In genomic region chr9:111349766-111350165, GRCh38 we compare ENCODE assay signal across 1 cellular context.
A peak's percentile ranks its signal among the peaks of the same experiment; 100 is the strongest.
TF ChIP-seq lines count a peak whose summit lies in the region.

No MANE protein-coding gene starts in this region.

TF ChIP-seq in HepG2, 621 proteins besides CTCF, POLR2A, EP300 and RAD21 (continued from another document and continues in another):
- TF ChIP-seq, protein P1, sequence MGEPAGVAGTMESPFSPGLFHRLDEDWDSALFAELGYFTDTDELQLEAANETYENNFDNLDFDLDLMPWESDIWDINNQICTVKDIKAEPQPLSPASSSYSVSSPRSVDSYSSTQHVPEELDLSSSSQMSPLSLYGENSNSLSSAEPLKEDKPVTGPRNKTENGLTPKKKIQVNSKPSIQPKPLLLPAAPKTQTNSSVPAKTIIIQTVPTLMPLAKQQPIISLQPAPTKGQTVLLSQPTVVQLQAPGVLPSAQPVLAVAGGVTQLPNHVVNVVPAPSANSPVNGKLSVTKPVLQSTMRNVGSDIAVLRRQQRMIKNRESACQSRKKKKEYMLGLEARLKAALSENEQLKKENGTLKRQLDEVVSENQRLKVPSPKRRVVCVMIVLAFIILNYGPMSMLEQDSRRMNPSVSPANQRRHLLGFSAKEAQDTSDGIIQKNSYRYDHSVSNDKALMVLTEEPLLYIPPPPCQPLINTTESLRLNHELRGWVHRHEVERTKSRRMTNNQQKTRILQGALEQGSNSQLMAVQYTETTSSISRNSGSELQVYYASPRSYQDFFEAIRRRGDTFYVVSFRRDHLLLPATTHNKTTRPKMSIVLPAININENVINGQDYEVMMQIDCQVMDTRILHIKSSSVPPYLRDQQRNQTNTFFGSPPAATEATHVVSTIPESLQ (CRISPR knock-in tag; conservative IDR thresholded peaks at IDR 0.05): no peak
- TF ChIP-seq ZNF724P (CRISPR knock-in tag; IDR thresholded peaks at IDR 0.05; ENCODE audit: borderline replicate concordance) (no peak), CREB3 (CRISPR knock-in tag; IDR thresholded peaks at IDR 0.05) (no peak), PRDM15 (CRISPR knock-in tag; IDR thresholded peaks at IDR 0.05) (no peak), KLF9 (CRISPR knock-in tag; IDR thresholded peaks at IDR 0.05; ENCODE audit: low read depth) (no peak), NR2F2 (IDR thresholded peaks at IDR 0.05; ENCODE audit: borderline replicate concordance, low read depth) (peak; percentile 97), ZNF841 (CRISPR knock-in tag; IDR thresholded peaks at IDR 0.05; ENCODE audit: borderline replicate concordance) (no peak), YEATS4 (CRISPR knock-in tag; IDR thresholded peaks at IDR 0.05; ENCODE audit: borderline replicate concordance) (no peak), HOXA3 (CRISPR knock-in tag; IDR thresholded peaks at IDR 0.05) (no peak), ZNF17 (CRISPR knock-in tag; IDR thresholded peaks at IDR 0.05) (no peak), ZGPAT (CRISPR knock-in tag; IDR thresholded peaks at IDR 0.05) (peak; percentile 71), ZNF367 (CRISPR knock-in tag; IDR thresholded peaks at IDR 0.05; ENCODE audit: borderline replicate concordance) (no peak), ZNF660 (CRISPR knock-in tag; IDR thresholded peaks at IDR 0.05; ENCODE audit: borderline replicate concordance, low read depth) (no peak), TAF15 (IDR thresholded peaks at IDR 0.05; ENCODE audit: low read depth, low read length, poor library complexity, severe bottlenecking) (no peak), MIXL1 (CRISPR knock-in tag; IDR thresholded peaks at IDR 0.05) (peak; percentile 98), KMT2A (CRISPR knock-in tag; IDR thresholded peaks at IDR 0.05) (no peak), ZFP1 (CRISPR knock-in tag; IDR thresholded peaks at IDR 0.05) (no peak), SNAPC2 (CRISPR knock-in tag; IDR thresholded peaks at IDR 0.05) (no peak), ZSCAN31 (CRISPR knock-in tag; IDR thresholded peaks at IDR 0.05; ENCODE audit: low read depth) (no peak), ZNF510 (CRISPR knock-in tag; IDR thresholded peaks at IDR 0.05; ENCODE audit: low read depth) (no peak), NFIB (CRISPR knock-in tag; IDR thresholded peaks at IDR 0.05; ENCODE audit: borderline replicate concordance) (no peak), ZNF121 (CRISPR knock-in tag; IDR thresholded peaks at IDR 0.05) (no peak), ZSCAN29 (CRISPR knock-in tag; conservative IDR thresholded peaks at IDR 0.05) (no peak), KLF6 (CRISPR knock-in tag; IDR thresholded peaks at IDR 0.05) (no peak), FOXM1 (CRISPR knock-in tag; IDR thresholded peaks at IDR 0.05) (no peak), HOMEZ (CRISPR knock-in tag; IDR thresholded peaks at IDR 0.05; ENCODE audit: low read depth) (no peak), ZNF839 (CRISPR knock-in tag; IDR thresholded peaks at IDR 0.05; ENCODE audit: borderline replicate concordance) (no peak), ZNF431 (CRISPR knock-in tag; IDR thresholded peaks at IDR 0.05; ENCODE audit: borderline replicate concordance, low read depth) (no peak; the same call in 1 of the 2 replicates), MZF1 (CRISPR knock-in tag; IDR thresholded peaks at IDR 0.05; ENCODE audit: borderline replicate concordance) (no peak), ZNF225 (CRISPR knock-in tag; IDR thresholded peaks at IDR 0.05) (no peak), USF2 (IDR thresholded peaks at IDR 0.05; ENCODE audit: low read depth, low read length) (no peak), USF2 (CRISPR knock-in tag; IDR thresholded peaks at IDR 0.05; ENCODE audit: borderline replicate concordance) (no peak)
- TF ChIP-seq, protein P2, sequence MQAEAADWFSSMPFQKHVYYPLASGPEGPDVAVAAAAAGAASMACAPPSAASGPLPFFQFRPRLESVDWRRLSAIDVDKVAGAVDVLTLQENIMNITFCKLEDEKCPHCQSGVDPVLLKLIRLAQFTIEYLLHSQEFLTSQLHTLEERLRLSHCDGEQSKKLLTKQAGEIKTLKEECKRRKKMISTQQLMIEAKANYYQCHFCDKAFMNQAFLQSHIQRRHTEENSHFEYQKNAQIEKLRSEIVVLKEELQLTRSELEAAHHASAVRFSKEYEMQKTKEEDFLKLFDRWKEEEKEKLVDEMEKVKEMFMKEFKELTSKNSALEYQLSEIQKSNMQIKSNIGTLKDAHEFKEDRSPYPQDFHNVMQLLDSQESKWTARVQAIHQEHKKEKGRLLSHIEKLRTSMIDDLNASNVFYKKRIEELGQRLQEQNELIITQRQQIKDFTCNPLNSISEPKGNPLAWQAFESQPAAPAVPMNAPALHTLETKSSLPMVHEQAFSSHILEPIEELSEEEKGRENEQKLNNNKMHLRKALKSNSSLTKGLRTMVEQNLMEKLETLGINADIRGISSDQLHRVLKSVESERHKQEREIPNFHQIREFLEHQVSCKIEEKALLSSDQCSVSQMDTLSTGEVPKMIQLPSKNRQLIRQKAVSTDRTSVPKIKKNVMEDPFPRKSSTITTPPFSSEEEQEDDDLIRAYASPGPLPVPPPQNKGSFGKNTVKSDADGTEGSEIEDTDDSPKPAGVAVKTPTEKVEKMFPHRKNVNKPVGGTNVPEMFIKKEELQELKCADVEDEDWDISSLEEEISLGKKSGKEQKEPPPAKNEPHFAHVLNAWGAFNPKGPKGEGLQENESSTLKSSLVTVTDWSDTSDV (CRISPR knock-in tag; IDR thresholded peaks at IDR 0.05): no peak
- TF ChIP-seq, protein P3, sequence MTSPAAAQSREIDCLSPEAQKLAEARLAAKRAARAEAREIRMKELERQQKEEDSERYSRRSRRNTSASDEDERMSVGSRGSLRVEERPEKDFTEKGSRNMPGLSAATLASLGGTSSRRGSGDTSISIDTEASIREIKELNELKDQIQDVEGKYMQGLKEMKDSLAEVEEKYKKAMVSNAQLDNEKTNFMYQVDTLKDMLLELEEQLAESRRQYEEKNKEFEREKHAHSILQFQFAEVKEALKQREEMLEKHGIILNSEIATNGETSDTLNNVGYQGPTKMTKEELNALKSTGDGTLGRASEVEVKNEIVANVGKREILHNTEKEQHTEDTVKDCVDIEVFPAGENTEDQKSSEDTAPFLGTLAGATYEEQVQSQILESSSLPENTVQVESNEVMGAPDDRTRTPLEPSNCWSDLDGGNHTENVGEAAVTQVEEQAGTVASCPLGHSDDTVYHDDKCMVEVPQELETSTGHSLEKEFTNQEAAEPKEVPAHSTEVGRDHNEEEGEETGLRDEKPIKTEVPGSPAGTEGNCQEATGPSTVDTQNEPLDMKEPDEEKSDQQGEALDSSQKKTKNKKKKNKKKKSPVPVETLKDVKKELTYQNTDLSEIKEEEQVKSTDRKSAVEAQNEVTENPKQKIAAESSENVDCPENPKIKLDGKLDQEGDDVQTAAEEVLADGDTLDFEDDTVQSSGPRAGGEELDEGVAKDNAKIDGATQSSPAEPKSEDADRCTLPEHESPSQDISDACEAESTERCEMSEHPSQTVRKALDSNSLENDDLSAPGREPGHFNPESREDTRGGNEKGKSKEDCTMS (CRISPR knock-in tag; conservative IDR thresholded peaks at IDR 0.05): no peak
- TF ChIP-seq, protein P4, sequence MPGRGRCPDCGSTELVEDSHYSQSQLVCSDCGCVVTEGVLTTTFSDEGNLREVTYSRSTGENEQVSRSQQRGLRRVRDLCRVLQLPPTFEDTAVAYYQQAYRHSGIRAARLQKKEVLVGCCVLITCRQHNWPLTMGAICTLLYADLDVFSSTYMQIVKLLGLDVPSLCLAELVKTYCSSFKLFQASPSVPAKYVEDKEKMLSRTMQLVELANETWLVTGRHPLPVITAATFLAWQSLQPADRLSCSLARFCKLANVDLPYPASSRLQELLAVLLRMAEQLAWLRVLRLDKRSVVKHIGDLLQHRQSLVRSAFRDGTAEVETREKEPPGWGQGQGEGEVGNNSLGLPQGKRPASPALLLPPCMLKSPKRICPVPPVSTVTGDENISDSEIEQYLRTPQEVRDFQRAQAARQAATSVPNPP (CRISPR knock-in tag; IDR thresholded peaks at IDR 0.05): no peak
